Comparison of ENCODE assay signal across 1 cellular context in genomic region chr1:62687421-62687902, GRCh38.
A peak's percentile ranks its signal among the peaks of the same experiment; 100 is the strongest.
TF ChIP-seq lines count a peak whose summit lies in the region.

No MANE protein-coding gene starts in this region.

TF ChIP-seq in HepG2, 621 proteins besides CTCF, POLR2A, EP300 and RAD21 (continued from another document and continues in another):
- TF ChIP-seq REST (IDR thresholded peaks at IDR 0.05; ENCODE audit: borderline replicate concordance in 1 of 2, low read depth in 1 of 2, low read length in 2 of 2) (0 out of 4 replicates have a peak, but pooled peaks of 1 of the 2 experiments have one; percentile 7), DMAP1 (CRISPR knock-in tag; IDR thresholded peaks at IDR 0.05) (no peak; the same call in 1 of the 2 replicates), CREM (IDR thresholded peaks at IDR 0.05) (peak; percentile 11; the same call in 1 of the 2 replicates), CREM (CRISPR knock-in tag; IDR thresholded peaks at IDR 0.05) (no peak), USF2 (IDR thresholded peaks at IDR 0.05; ENCODE audit: low read depth, low read length) (no peak), USF2 (CRISPR knock-in tag; IDR thresholded peaks at IDR 0.05; ENCODE audit: borderline replicate concordance) (no peak), SP2 (CRISPR knock-in tag; IDR thresholded peaks at IDR 0.05) (no peak), MTF2 (CRISPR knock-in tag; IDR thresholded peaks at IDR 0.05; ENCODE audit: borderline replicate concordance) (no peak), ESRRA (CRISPR knock-in tag; IDR thresholded peaks at IDR 0.05; ENCODE audit: low read depth) (no peak), GPN1 (CRISPR knock-in tag; IDR thresholded peaks at IDR 0.05; ENCODE audit: borderline replicate concordance) (no peak), RELA (CRISPR knock-in tag; IDR thresholded peaks at IDR 0.05) (no peak), ZKSCAN8 (CRISPR knock-in tag; IDR thresholded peaks at IDR 0.05; ENCODE audit: borderline replicate concordance) (no peak), ZNF501 (CRISPR knock-in tag; IDR thresholded peaks at IDR 0.05) (no peak), ZNF841 (CRISPR knock-in tag; IDR thresholded peaks at IDR 0.05; ENCODE audit: borderline replicate concordance) (no peak), NAIF1 (CRISPR knock-in tag; IDR thresholded peaks at IDR 0.05; ENCODE audit: borderline replicate concordance) (no peak), ZNF512 (CRISPR knock-in tag; IDR thresholded peaks at IDR 0.05) (no peak), HNRNPL (IDR thresholded peaks at IDR 0.05; ENCODE audit: low read depth, low read length) (no peak), HOXA5 (CRISPR knock-in tag; IDR thresholded peaks at IDR 0.05) (no peak), KDM5A (IDR thresholded peaks at IDR 0.05; ENCODE audit: borderline replicate concordance, low read length) (peak; percentile 32; the same call in 1 of the 2 replicates), TEAD2 (CRISPR knock-in tag; IDR thresholded peaks at IDR 0.05) (no peak), ZNF414 (CRISPR knock-in tag; IDR thresholded peaks at IDR 0.05) (no peak), ZNF704 (CRISPR knock-in tag; IDR thresholded peaks at IDR 0.05; ENCODE audit: borderline replicate concordance) (no peak), DPF2 (CRISPR knock-in tag; IDR thresholded peaks at IDR 0.05; ENCODE audit: borderline replicate concordance, low read depth) (no peak), STAG1 (CRISPR knock-in tag; IDR thresholded peaks at IDR 0.05) (no peak), ZNF850 (CRISPR knock-in tag; conservative IDR thresholded peaks at IDR 0.05) (no peak), HES4 (CRISPR knock-in tag; IDR thresholded peaks at IDR 0.05; ENCODE audit: borderline replicate concordance) (no peak; the same call in 1 of the 2 replicates), ZFAT (CRISPR knock-in tag; conservative IDR thresholded peaks at IDR 0.05) (no peak), ZMYM4 (CRISPR knock-in tag; IDR thresholded peaks at IDR 0.05) (0 out of 2 replicates have a peak, but pooled peaks have one; percentile 28), ZXDC (CRISPR knock-in tag; IDR thresholded peaks at IDR 0.05) (no peak), ZBTB38 (CRISPR knock-in tag; IDR thresholded peaks at IDR 0.05) (0 out of 2 replicates have a peak, but pooled peaks have one; percentile 8), ZNF615 (CRISPR knock-in tag; IDR thresholded peaks at IDR 0.05; ENCODE audit: borderline replicate concordance) (no peak), CEBPZ (IDR thresholded peaks at IDR 0.05; ENCODE audit: low read length) (no peak), XRCC5 (optimal IDR thresholded peaks at IDR 0.05; ENCODE audit: low read length) (peak; percentile 16), ZNF430 (CRISPR knock-in tag; IDR thresholded peaks at IDR 0.05) (peak; percentile 70; the same call in 1 of the 2 replicates), FOXO1 (CRISPR knock-in tag; IDR thresholded peaks at IDR 0.05) (no peak), ZNF30 (CRISPR knock-in tag; IDR thresholded peaks at IDR 0.05) (no peak), TSC22D2 (CRISPR knock-in tag; IDR thresholded peaks at IDR 0.05; ENCODE audit: borderline replicate concordance) (no peak), ZNF263 (CRISPR knock-in tag; IDR thresholded peaks at IDR 0.05) (no peak; the same call in 1 of the 2 replicates), ZSCAN29 (CRISPR knock-in tag; conservative IDR thresholded peaks at IDR 0.05) (no peak), ZNF33B (CRISPR knock-in tag; IDR thresholded peaks at IDR 0.05) (no peak), RBM39 (IDR thresholded peaks at IDR 0.05; ENCODE audit: low read depth, low read length, poor library complexity, severe bottlenecking) (no peak), CSRNP1 (CRISPR knock-in tag; IDR thresholded peaks at IDR 0.05) (no peak), E2F5 (CRISPR knock-in tag; conservative IDR thresholded peaks at IDR 0.05) (no peak), THAP7 (CRISPR knock-in tag; IDR thresholded peaks at IDR 0.05) (no peak), HMGA1 (CRISPR knock-in tag; conservative IDR thresholded peaks at IDR 0.05) (no peak), MIXL1 (CRISPR knock-in tag; IDR thresholded peaks at IDR 0.05) (no peak), ZNF235 (CRISPR knock-in tag; IDR thresholded peaks at IDR 0.05; ENCODE audit: borderline replicate concordance) (peak; percentile 60; the same call in 1 of the 2 replicates)
